In genomic region chr12:4960547-4960946, GRCh38 we compare ENCODE assay signal across 14 cellular contexts. TPM values are rescaled to one million over a fixed set of nuclear protein-coding genes. Genes with fewer than 3 reads are reported as not detected.
DNase-seq lines count a peak whose midpoint lies in the region; ATAC-seq and TF ChIP-seq lines count a peak whose summit lies in the region.
"Had no signal": no experiment of that assay in that cellular context is flagged by ENCODE, and none has a peak within 500 bp of the region (broad histone marks: within the 10 kb centered on the region; RNA-seq: fewer than 3 reads in every experiment).

No MANE protein-coding gene starts in this region.

- no peak overlapping the region for H3K4me3 Mint-ChIP-seq in activated naive CD4-positive, alpha-beta T cell treated with anti-CD3 and anti-CD28 coated beads for 36 hours
- H3K4me3 Mint-ChIP-seq: CD4-positive, alpha-beta memory T cell had no signal

- no peak overlapping the region for H2AFZ ChIP-seq in neural cell (ENCODE audit: low read depth, low read length)

- TF ChIP-seq CTCF in neural cell (IDR thresholded peaks at IDR 0.05; ENCODE audit: poor library complexity, severe bottlenecking) (no peak), foreskin keratinocyte (conservative IDR thresholded peaks at IDR 0.05) (no peak)

- H3K27me3 Mint-ChIP-seq in activated naive CD4-positive, alpha-beta T cell treated with anti-CD3 and anti-CD28 coated beads for 36 hours (ENCODE audit: low read depth), result peaks cover 32% of the 10 kb centered on the region

- H3K27ac Mint-ChIP-seq in activated naive CD4-positive, alpha-beta T cell treated with anti-CD3 and anti-CD28 coated beads for 36 hours, result no peak overlapping the region

- H3K4me3 ChIP-seq in BLaER1, result no peak overlapping the region
- no peak overlapping the region for H3K4me3 ChIP-seq in neural cell (ENCODE audit: low read length)

- no peak for TF ChIP-seq RAD21 in neural cell (conservative IDR thresholded peaks at IDR 0.05)

- H3F3A ChIP-seq in neural cell (ENCODE audit: insufficient read depth, low read length, poor library complexity, severe bottlenecking), result no peaks in the 10 kb centered on the region

- H4K20me1 ChIP-seq in BLaER1 (no peaks in the 10 kb centered on the region), neural cell (ENCODE audit: insufficient read depth) (no peaks in the 10 kb centered on the region)

- H3K9me3 ChIP-seq in BLaER1 (no peaks in the 10 kb centered on the region), neural cell (ENCODE audit: low read length) (no peaks in the 10 kb centered on the region)

- no peak for ATAC-seq in foreskin keratinocyte

- H3K36me3 ChIP-seq in BLaER1 (no peaks in the 10 kb centered on the region), neural cell (ENCODE audit: insufficient read depth, low read length) (no peaks in the 10 kb centered on the region)

- CTCF ChIA-PET in activated naive CD4-positive, alpha-beta T cell treated with anti-CD3 and anti-CD28 coated beads for 36 hours (lab: Charles Lee), result no interaction called here

- H3K9me2 ChIP-seq in neural cell (ENCODE audit: insufficient read depth, low read length), result no peaks in the 10 kb centered on the region

- H3K27me3 ChIP-seq in BLaER1 (no peaks in the 10 kb centered on the region), neural cell (ENCODE audit: insufficient read depth, low read depth, low read length) (no peaks in the 10 kb centered on the region), foreskin keratinocyte (peaks cover 3% of the 10 kb centered on the region)

- DNase-seq in G401 (ENCODE audit: low spot score) (peak; percentile 57), caudate nucleus (lab: John Stamatoyannopoulos, UW) (peak in 1 of 61 donors; percentile 13), NCI-H526 treated with DMSO at 0.1 percent for 48 hours (lab: John Stamatoyannopoulos, UW) (no peak), foreskin keratinocyte (no peak)
- DNase-seq in activated naive CD4-positive, alpha-beta T cell treated with anti-CD3 and anti-CD28 coated beads for 36 hours, result no peak
- DNase-seq: CD4-positive, alpha-beta memory T cell; GOT3; NCI-H1105; NCI-H1694 treated with DMSO at 0.1 percent for 48 hours; NCI-H526; SIG-M5 had no signal

- H3K4me1 Mint-ChIP-seq in activated naive CD4-positive, alpha-beta T cell treated with anti-CD3 and anti-CD28 coated beads for 36 hours (ENCODE audit: low read depth), result no peaks in the 10 kb centered on the region
- H3K4me1 Mint-ChIP-seq: CD4-positive, alpha-beta memory T cell had no signal

- no peaks in the 10 kb centered on the region for H3K79me2 ChIP-seq in neural cell (replicated peaks; ENCODE audit: insufficient read depth, low read length)

- H3K9ac ChIP-seq in BLaER1, result peak overlapping the region; percentile 20; the same call in 1 of the 2 replicates
- peak overlapping the region; percentile 55 for H3K9ac ChIP-seq in neural cell (ENCODE audit: low read length)

- no peaks in the 10 kb centered on the region for H3K36me3 Mint-ChIP-seq in activated naive CD4-positive, alpha-beta T cell treated with anti-CD3 and anti-CD28 coated beads for 36 hours (ENCODE audit: low read depth)
- H3K36me3 Mint-ChIP-seq: CD4-positive, alpha-beta memory T cell had no signal

- no peak for TF ChIP-seq EP300 in neural cell (conservative IDR thresholded peaks at IDR 0.05; ENCODE audit: poor library complexity, severe bottlenecking)

- intact Hi-C loops in activated naive CD4-positive, alpha-beta T cell treated with anti-CD3 and anti-CD28 coated beads for 36 hours (cut with micrococcal nuclease), result no loop called here

- no peaks in the 10 kb centered on the region for H3K9me3 Mint-ChIP-seq in activated naive CD4-positive, alpha-beta T cell treated with anti-CD3 and anti-CD28 coated beads for 36 hours

- peaks cover 72% of the 10 kb centered on the region for H3K4me1 ChIP-seq in BLaER1
- H3K4me1 ChIP-seq in foreskin keratinocyte, result no peaks in the 10 kb centered on the region

- H3K27ac ChIP-seq in BLaER1, result peak overlapping the region; percentile 79
- peak overlapping the region; percentile 21 for H3K27ac ChIP-seq in caudate nucleus (ENCODE audit: low read depth, low read length)
- peak overlapping the region; percentile 85 for H3K27ac ChIP-seq in neural cell (ENCODE audit: low read length)
- no peak overlapping the region for H3K27ac ChIP-seq in foreskin keratinocyte

- peak overlapping the region; percentile 87 for H3K4me2 ChIP-seq in BLaER1
- H3K4me2 ChIP-seq in neural cell (ENCODE audit: low read length), result no peak overlapping the region

- in situ Hi-C loops in G401 (cut with HindIII; ENCODE audit: low sequenced_read_pairs), result no loop called here

TF ChIP-seq in neural cell, 6 proteins besides CTCF, POLR2A, EP300 and RAD21:
- TF ChIP-seq REST (IDR thresholded peaks at IDR 0.05; ENCODE audit: borderline replicate concordance), result no peak
- TF ChIP-seq POLR2AphosphoS5 (IDR thresholded peaks at IDR 0.05), result no peak
- no peak for TF ChIP-seq TAF1 (IDR thresholded peaks at IDR 0.05; ENCODE audit: low read depth)
- TF ChIP-seq SMC3 (conservative IDR thresholded peaks at IDR 0.05; ENCODE audit: poor library complexity), result no peak
- TF ChIP-seq EZH2 (IDR thresholded peaks at IDR 0.05; ENCODE audit: borderline replicate concordance, insufficient read depth, low read length, poor library complexity, severe bottlenecking), result no peak
- no peak for TF ChIP-seq MXI1 (conservative IDR thresholded peaks at IDR 0.05; ENCODE audit: poor library complexity, severe bottlenecking)

RNA-seq across cellular contexts. Expression of gene KCNA1, which starts 50.8 kb away (rescaled TPM):
- not detected in 2 replicates for total RNA-seq in G401 (2014; rRNA removed; shearing (Covaris generic))
- 11.6 and 14.7 TPM in 2 replicates for polyA plus RNA-seq in neural cell
- 17.8 and 20.8 TPM in 2 replicates for polyA minus RNA-seq in neural cell
- total RNA-seq in activated naive CD4-positive, alpha-beta T cell treated with anti-CD3 and anti-CD28 coated beads for 36 hours, result under 1 TPM in 1 of 2 experiments, not detected in 1; 0.05 TPM
- total RNA-seq in foreskin keratinocyte, result not detected in 2 replicates
- not detected in 2 replicates for polyA plus RNA-seq in foreskin keratinocyte
- total RNA-seq: CD4-positive, alpha-beta memory T cell; OCI-LY7 had no signal
- polyA plus RNA-seq: CD4-positive, alpha-beta memory T cell had no signal
